ENCODE assay signal across 18 cellular contexts in the genomic region with DNA sequence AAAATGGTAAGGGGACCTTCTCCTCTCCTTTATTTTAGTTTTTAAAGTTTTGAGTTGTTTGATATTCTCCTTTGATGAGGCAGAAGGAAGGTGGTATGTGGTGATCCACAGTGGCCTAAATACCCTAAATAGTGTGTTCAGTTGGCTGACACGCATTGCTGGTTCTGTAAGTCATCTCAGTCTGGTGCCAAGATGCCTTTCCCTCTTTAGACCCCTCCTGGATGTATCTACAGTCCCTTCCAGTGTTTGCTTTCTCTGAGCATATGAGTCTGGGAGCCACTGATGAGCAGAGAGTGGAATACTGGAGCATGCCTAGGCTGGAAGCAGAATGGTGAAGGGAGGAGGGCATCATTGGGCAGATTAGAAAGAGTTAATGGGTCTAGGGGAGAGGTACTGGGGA.
DNase-seq lines count a peak whose midpoint lies in the region; ATAC-seq lines count a peak whose summit lies in the region.
"Had no signal": no experiment of that assay in that cellular context is flagged by ENCODE, and none has a peak within 500 bp of the region (broad histone marks: within the 10 kb centered on the region; RNA-seq: fewer than 3 reads in every experiment).

No MANE protein-coding gene starts in this region.

- H3K9me3 Mint-ChIP-seq in CD4-positive, CD25-positive, alpha-beta regulatory T cell: peaks cover 0 to 1% (median 0%) of the 10 kb centered on the region in 7 donors
- H3K9me3 Mint-ChIP-seq in activated T-helper 17 cell treated with anti-CD3 and anti-CD28 coated beads, Interleukin-2, amount 50 U/mL, for 72 hours: no peaks in the 10 kb centered on the region
- H3K9me3 Mint-ChIP-seq: CD8-positive, alpha-beta T cell; HFFc6 had no signal

- peaks cover 4% of the 10 kb centered on the region for H3K4me1 ChIP-seq in CD4-positive, CD25-positive, alpha-beta regulatory T cell (ENCODE audit: control insufficient read depth, insufficient read depth, low read length, poor library complexity, severe bottlenecking)
- H3K4me1 ChIP-seq: BE2C had no signal

- H3K4me1 Mint-ChIP-seq in CD4-positive, CD25-positive, alpha-beta regulatory T cell: peaks cover 8 to 13% (median 11%) of the 10 kb centered on the region in 4 donors
- H3K4me1 Mint-ChIP-seq in activated T-helper 17 cell treated with anti-CD3 and anti-CD28 coated beads, Interleukin-2, amount 50 U/mL, for 72 hours: peaks cover 2% of the 10 kb centered on the region

- H3K27me3 Mint-ChIP-seq in CD4-positive, CD25-positive, alpha-beta regulatory T cell: no peaks in the 10 kb centered on the region
- no peaks in the 10 kb centered on the region for H3K27me3 Mint-ChIP-seq in activated T-helper 17 cell treated with anti-CD3 and anti-CD28 coated beads, Interleukin-2, amount 50 U/mL, for 72 hours

- no peak overlapping the region for H3K27ac ChIP-seq in CD4-positive, CD25-positive, alpha-beta regulatory T cell (ENCODE audit: insufficient read depth, low read length, poor library complexity, severe bottlenecking)

- H3K9me3 ChIP-seq in CD4-positive, CD25-positive, alpha-beta regulatory T cell (ENCODE audit: control insufficient read depth in 2 of 2, low read length in 2 of 2): no peaks in the 10 kb centered on the region
- H3K9me3 ChIP-seq: BE2C had no signal

- no peaks in the 10 kb centered on the region for H3K27me3 ChIP-seq in CD4-positive, CD25-positive, alpha-beta regulatory T cell (ENCODE audit: control insufficient read depth, insufficient read depth, low read length)
- H3K27me3 ChIP-seq: BE2C had no signal

- H3K4me3 Mint-ChIP-seq in CD4-positive, CD25-positive, alpha-beta regulatory T cell: no peak overlapping the region
- H3K4me3 Mint-ChIP-seq in activated T-helper 17 cell treated with anti-CD3 and anti-CD28 coated beads, Interleukin-2, amount 50 U/mL, for 72 hours: no peak overlapping the region
- H3K4me3 Mint-ChIP-seq: CD14-positive monocyte; CD8-positive, alpha-beta T cell; HFFc6 had no signal

- peaks cover 19% of the 10 kb centered on the region for H3K36me3 ChIP-seq in CD4-positive, CD25-positive, alpha-beta regulatory T cell (ENCODE audit: control insufficient read depth, insufficient read depth, low read length)
- H3K36me3 ChIP-seq: BE2C had no signal

- H3K27ac Mint-ChIP-seq in CD4-positive, CD25-positive, alpha-beta regulatory T cell: peak overlapping the region in 2 of 3 donors; percentile 31 to 54
- H3K27ac Mint-ChIP-seq in activated T-helper 17 cell treated with anti-CD3 and anti-CD28 coated beads, Interleukin-2, amount 50 U/mL, for 72 hours: peak overlapping the region; percentile 18
- H3K27ac Mint-ChIP-seq: CD8-positive, alpha-beta T cell; HFFc6 had no signal

- DNase-seq in CD4-positive, CD25-positive, alpha-beta regulatory T cell: no peak
- peak; percentile 11 for DNase-seq in left lobe of liver (ENCODE audit: low spot score)
- no peak for DNase-seq in ecto neural progenitor cell (ENCODE audit: low spot score)
- DNase-seq: ACHN; BE2C; CD8-positive, alpha-beta T cell; DMS 273 treated with DMSO at 0.1 percent for 48 hours; DMS53; GDM1; GOT3; H7; HFFc6; KG1 had no signal

- H3K36me3 Mint-ChIP-seq in CD4-positive, CD25-positive, alpha-beta regulatory T cell: peaks cover 18% of the 10 kb centered on the region
- peaks cover 34% of the 10 kb centered on the region for H3K36me3 Mint-ChIP-seq in activated T-helper 17 cell treated with anti-CD3 and anti-CD28 coated beads, Interleukin-2, amount 50 U/mL, for 72 hours (ENCODE audit: low read depth)

- ATAC-seq in CD4-positive, CD25-positive, alpha-beta regulatory T cell (ENCODE audit: low read depth in 2 of 2): no peak
- ATAC-seq in activated T-helper 17 cell treated with anti-CD3 and anti-CD28 coated beads, Interleukin-2, amount 50 U/mL, for 72 hours (replicated peaks): no peak
- ATAC-seq in left lobe of liver: no peak
- ATAC-seq in GM19035 (IDR thresholded peaks at IDR 0.05; ENCODE audit: unreplicated experiment): no peak
- ATAC-seq in HG02798 (IDR thresholded peaks at IDR 0.05; ENCODE audit: poor library complexity, unreplicated experiment): no peak
- ATAC-seq: CD8-positive, alpha-beta T cell; HCT116 had no signal

- H3K4me3 ChIP-seq in CD4-positive, CD25-positive, alpha-beta regulatory T cell (ENCODE audit: low read depth, low read length): no peak overlapping the region
